ENCODE assay signal across 1 cellular context in genomic region chr21:46252840-46253239, GRCh38.
TF ChIP-seq lines count a peak whose summit lies in the region.

No MANE protein-coding gene starts in this region.

TF ChIP-seq in GM23338, 12 proteins besides CTCF, POLR2A, EP300 and RAD21 (continued from another document):
- no peak for TF ChIP-seq REST (IDR thresholded peaks at IDR 0.05; ENCODE audit: unreplicated experiment)
- TF ChIP-seq CREB1 (CRISPR knock-in tag; IDR thresholded peaks at IDR 0.05; ENCODE audit: low read depth), result no peak
- no peak for TF ChIP-seq ETS1 (IDR thresholded peaks at IDR 0.05)
- no peak for TF ChIP-seq ZNF462 (CRISPR knock-in tag; IDR thresholded peaks at IDR 0.05)
